In genomic region chr13:59494151-59494550, GRCh38 we compare ENCODE assay signal across 1 cellular context.
TF ChIP-seq lines count a peak whose summit lies in the region.

No MANE protein-coding gene starts in this region.

TF ChIP-seq in IMR-90, 13 proteins besides CTCF, POLR2A, EP300 and RAD21:
- no peak for TF ChIP-seq BHLHE40 (IDR thresholded peaks at IDR 0.05; ENCODE audit: low read depth, low read length)
- TF ChIP-seq CEBPB (IDR thresholded peaks at IDR 0.05; ENCODE audit: low read depth, low read length) = no peak
- no peak for TF ChIP-seq CHD1 (IDR thresholded peaks at IDR 0.05; ENCODE audit: low read depth, low read length)
- TF ChIP-seq NFE2L2 (IDR thresholded peaks at IDR 0.05; ENCODE audit: low read depth, low read length) = no peak
- TF ChIP-seq SMC3 (IDR thresholded peaks at IDR 0.05; ENCODE audit: low read depth, low read length) = no peak
- TF ChIP-seq FOS (IDR thresholded peaks at IDR 0.05; ENCODE audit: low read depth, low read length) = no peak
- TF ChIP-seq USF2 (IDR thresholded peaks at IDR 0.05; ENCODE audit: low read depth, low read length) = no peak
- TF ChIP-seq MAFK (IDR thresholded peaks at IDR 0.05; ENCODE audit: low read depth, low read length) = no peak
